7 cellular contexts compared by ENCODE assay signal in the genomic region with DNA sequence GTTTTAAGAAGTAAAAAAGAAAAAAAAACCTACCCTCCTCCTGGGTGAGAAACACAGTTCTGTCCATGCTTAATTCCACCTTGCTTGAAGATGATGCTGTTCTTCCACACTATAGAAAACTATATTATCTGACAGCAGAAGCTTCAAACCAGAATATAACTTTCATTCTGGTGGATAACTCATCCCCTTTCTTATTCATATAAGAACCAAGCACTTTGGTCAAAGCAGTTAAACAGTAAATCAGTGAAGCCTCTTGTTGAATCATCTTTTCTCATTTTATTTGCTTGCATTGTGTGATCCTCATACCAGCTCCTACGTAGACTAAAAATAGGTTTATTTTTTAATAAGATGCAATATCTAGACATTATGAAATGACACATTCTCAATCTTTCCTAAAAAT.
"Had no signal": no experiment of that assay in that cellular context is flagged by ENCODE, and none has a peak within 500 bp of the region (broad histone marks: within the 10 kb centered on the region; RNA-seq: fewer than 3 reads in every experiment).

No MANE protein-coding gene starts in this region.

- ATAC-seq: GM23338, K562 had no signal

- FAIRE-seq: H1, H54 had no signal

- H3K4me2 ChIP-seq: GM23338 had no signal

- DNase-seq: H9, HCEC 1CT, IMR-90 had no signal

- H2AFZ ChIP-seq: GM23338 had no signal

- H3K4me3 Mint-ChIP-seq: GM23338, H9 had no signal

- H3K4me3 ChIP-seq: GM23338, K562 had no signal
